ENCODE assay signal across 15 cellular contexts in genomic region chr6:71888720-71889340, GRCh38. TPM values are rescaled to one million over a fixed set of nuclear protein-coding genes. Genes with fewer than 3 reads are reported as not detected.
"Had no signal": no experiment of that assay in that cellular context is flagged by ENCODE, and none has a peak within 500 bp of the region (broad histone marks: within the 10 kb centered on the region; RNA-seq: fewer than 3 reads in every experiment).

No MANE protein-coding gene starts in this region.

- DNase-seq: activated CD4-positive, alpha-beta T cell treated with anti-CD3 and anti-CD28 coated beads, Interleukin-2, amount 50 U/mL, for 4 hours; activated naive CD8-positive, alpha-beta T cell treated with anti-CD3 and anti-CD28 coated beads, Interleukin-2, amount 10 ng/mL, durations not matched to agents 7 days and 5 days; activated T-cell treated with anti-CD3 and anti-CD28 coated beads, Interleukin-2, amount 50 U/mL, for 72 hours; aorta; foreskin melanocyte; heart right ventricle; left ventricle myocardium inferior; natural killer cell; pancreas; stimulated activated CD4-positive, alpha-beta T cell treated with anti-CD3 and anti-CD28 coated beads, Interleukin-2, amount 100 ng/mL, for 48 hours; stimulated activated naive CD8-positive, alpha-beta T cell treated with anti-CD3 and anti-CD28 coated beads, Interleukin-15, Interleukin-2, amounts not matched to agents 100 U/mL and 50 U/mL, for 24 hours had no signal

- H3K4me3 Mint-ChIP-seq: activated naive CD8-positive, alpha-beta T cell treated with anti-CD3 and anti-CD28 coated beads, Interleukin-2, amount 10 ng/mL, durations not matched to agents 7 days and 5 days; activated T-cell treated with anti-CD3 and anti-CD28 coated beads, Interleukin-2, amount 50 U/mL, for 72 hours; memory B cell; natural killer cell; T-helper 2 cell treated with Interferon-gamma antibody and Interleukin-4, amounts not matched to agents 5 μg/mL and 100 μg/mL, for 36 hours had no signal

- H3K27ac ChIP-seq: heart right ventricle, left ventricle myocardium inferior, pancreas had no signal

- H3K36me3 ChIP-seq: heart right ventricle, left ventricle myocardium inferior, pancreas had no signal

- H3K27ac Mint-ChIP-seq: activated naive CD8-positive, alpha-beta T cell treated with anti-CD3 and anti-CD28 coated beads, Interleukin-2, amount 10 ng/mL, durations not matched to agents 7 days and 5 days; activated T-cell treated with anti-CD3 and anti-CD28 coated beads, Interleukin-2, amount 50 U/mL, for 72 hours; memory B cell; natural killer cell; T-helper 2 cell treated with Interferon-gamma antibody and Interleukin-4, amounts not matched to agents 5 μg/mL and 100 μg/mL, for 36 hours had no signal

- H3K4me1 Mint-ChIP-seq: natural killer cell had no signal

- H3K9me3 Mint-ChIP-seq: activated naive CD8-positive, alpha-beta T cell treated with anti-CD3 and anti-CD28 coated beads, Interleukin-2, amount 10 ng/mL, durations not matched to agents 7 days and 5 days; memory B cell; T-helper 2 cell treated with Interferon-gamma antibody and Interleukin-4, amounts not matched to agents 5 μg/mL and 100 μg/mL, for 36 hours had no signal

- ATAC-seq: activated CD4-positive, CD25-positive, alpha-beta regulatory T cell treated with anti-CD3 and anti-CD28 coated beads, Interleukin-2, amount 50 U/mL, for 24 hours; activated T-cell treated with anti-CD3 and anti-CD28 coated beads, Interleukin-2, amount 50 U/mL, for 72 hours; heart right ventricle; natural killer cell; pancreas; stimulated activated naive CD8-positive, alpha-beta T cell treated with anti-CD3 and anti-CD28 coated beads, Interleukin-15, Interleukin-2, amounts not matched to agents 100 U/mL and 50 U/mL, for 24 hours had no signal

- H3K36me3 Mint-ChIP-seq: activated naive CD8-positive, alpha-beta T cell treated with anti-CD3 and anti-CD28 coated beads, Interleukin-2, amount 10 ng/mL, durations not matched to agents 7 days and 5 days had no signal

- H3K4me3 ChIP-seq: heart right ventricle, left ventricle myocardium inferior, pancreas had no signal

- H3K4me1 ChIP-seq: pancreas had no signal

RNA-seq across cellular contexts. Expression of gene RIMS1, which starts 2.5 kb away (rescaled TPM):
- total RNA-seq: activated naive CD8-positive, alpha-beta T cell treated with anti-CD3 and anti-CD28 coated beads, Interleukin-2, amount 10 ng/mL, durations not matched to agents 7 days and 5 days; activated T-cell treated with anti-CD3 and anti-CD28 coated beads, Interleukin-2, amount 50 U/mL, for 72 hours; natural killer cell had no signal
- polyA plus RNA-seq: heart right ventricle, keratinocyte had no signal
